13 cellular contexts compared by ENCODE assay signal in genomic region chr12:105083041-105083440, GRCh38.
A peak's percentile ranks its signal among the peaks of the same experiment; 100 is the strongest.
DNase-seq lines count a peak whose midpoint lies in the region; ATAC-seq and TF ChIP-seq lines count a peak whose summit lies in the region.
"Had no signal": no experiment of that assay in that cellular context is flagged by ENCODE, and none has a peak within 500 bp of the region (broad histone marks: within the 10 kb centered on the region; RNA-seq: fewer than 3 reads in every experiment).

No MANE protein-coding gene starts in this region.

- H3F3A ChIP-seq in MM.1S (ENCODE audit: insufficient read depth, low read length), result 0 out of 2 replicates have a peak, but pooled peaks cover 3% of the 10 kb centered on the region

- peak overlapping the region; percentile 32 for H3K4me3 Mint-ChIP-seq in nephron progenitor cell

- ATAC-seq in GM18870 (IDR thresholded peaks at IDR 0.05; ENCODE audit: unreplicated experiment) (no peak), HG03025 (IDR thresholded peaks at IDR 0.05; ENCODE audit: low FRiP score, unreplicated experiment) (no peak)

- H3K4me2 ChIP-seq in BLaER1, result peak overlapping the region; percentile 69; the same call in 1 of the 2 replicates
- H3K4me2 ChIP-seq in MM.1S (ENCODE audit: low read depth, low read length), result peak overlapping the region; percentile 97

- no peaks in the 10 kb centered on the region for H3K9me2 ChIP-seq in MM.1S (replicated peaks; ENCODE audit: insufficient read depth, low read length)

- peaks cover 19% of the 10 kb centered on the region for H3K27me3 ChIP-seq in BLaER1
- no peaks in the 10 kb centered on the region for H3K27me3 ChIP-seq in MM.1S (replicated peaks; ENCODE audit: insufficient read depth, low read length)

- no peak overlapping the region; the same call in 1 of the 2 replicates for H3K4me3 ChIP-seq in BLaER1
- peak overlapping the region; percentile 85 for H3K4me3 ChIP-seq in MM.1S (ENCODE audit: low read length)
- peak overlapping the region; percentile 72 to 87 for H3K4me3 ChIP-seq in cardiac fibroblast (replicated peaks in 1 of 2; ENCODE audit: low read depth in 2 of 2, low read length in 2 of 2)

- peaks cover 13% of the 10 kb centered on the region for H3K4me1 Mint-ChIP-seq in nephron progenitor cell

- H3K9me3 ChIP-seq in BLaER1 (peaks cover 25% of the 10 kb centered on the region), MM.1S (replicated peaks; ENCODE audit: insufficient read depth, low read length) (no peaks in the 10 kb centered on the region)

- H3K36me3 ChIP-seq in BLaER1 (no peaks in the 10 kb centered on the region), MM.1S (replicated peaks; ENCODE audit: insufficient read depth, low read length) (no peaks in the 10 kb centered on the region)

- H3K27me3 Mint-ChIP-seq in nephron progenitor cell (ENCODE audit: low read depth, poor library complexity), result peaks cover 10% of the 10 kb centered on the region

- peak overlapping the region; percentile 72 for H2AFZ ChIP-seq in MM.1S (ENCODE audit: low read length)

- no peak overlapping the region for H3K27ac Mint-ChIP-seq in nephron progenitor cell
- H3K27ac Mint-ChIP-seq: stimulated activated memory B cell treated with anti-CD40 and anti-IgM and Interleukin-4, amounts not matched to agents 10 μg/mL and 1 μg/mL and 100 μg/mL, for 72 hours had no signal

- no peaks in the 10 kb centered on the region for H4K20me1 ChIP-seq in BLaER1
- no peaks in the 10 kb centered on the region for H4K20me1 ChIP-seq in MM.1S (ENCODE audit: insufficient read depth, low read length)

- H3K9ac ChIP-seq in BLaER1, result no peak overlapping the region
- peak overlapping the region; percentile 94; the same call in 1 of the 2 replicates for H3K9ac ChIP-seq in MM.1S (ENCODE audit: low read length)

- H3K9me3 Mint-ChIP-seq in nephron progenitor cell, result peaks cover 15% of the 10 kb centered on the region
- H3K9me3 Mint-ChIP-seq: stimulated activated memory B cell treated with anti-CD40 and anti-IgM and Interleukin-4, amounts not matched to agents 10 μg/mL and 1 μg/mL and 100 μg/mL, for 72 hours had no signal

- DNase-seq in MM.1S (no peak), cardiac fibroblast (ENCODE audit: low read depth in 2 of 2) (peak; percentile 10 to 12), nephron progenitor cell (no peak), T-helper 2 cell (no peak), DMS153 treated with DMSO at 0.1 percent for 48 hours (lab: John Stamatoyannopoulos, UW; ENCODE audit: unreplicated experiment) (no peak)
- DNase-seq: effector CD8-positive, alpha-beta T cell; GDM1; NCI-H82; T1000 had no signal

- peaks cover 8% of the 10 kb centered on the region for H3K36me3 Mint-ChIP-seq in nephron progenitor cell (ENCODE audit: low read depth)
- H3K36me3 Mint-ChIP-seq: stimulated activated memory B cell treated with anti-CD40 and anti-IgM and Interleukin-4, amounts not matched to agents 10 μg/mL and 1 μg/mL and 100 μg/mL, for 72 hours had no signal

- peaks cover 21% of the 10 kb centered on the region for H3K79me2 ChIP-seq in MM.1S (ENCODE audit: low read length)

- TF ChIP-seq CTCF in MM.1S (IDR thresholded peaks at IDR 0.05; ENCODE audit: low read length) (no peak), cardiac fibroblast (IDR thresholded peaks at IDR 0.05; ENCODE audit: low read depth, low read length) (no peak), nephron progenitor cell (IDR thresholded peaks at IDR 0.05) (no peak)

- no peak overlapping the region for H3K27ac ChIP-seq in BLaER1
- peak overlapping the region; percentile 29; the same call in 1 of the 2 replicates for H3K27ac ChIP-seq in MM.1S (ENCODE audit: low read length)

- peaks cover 8% of the 10 kb centered on the region; the same call in 1 of the 2 replicates for H3K4me1 ChIP-seq in BLaER1
- H3K4me1 ChIP-seq in MM.1S (ENCODE audit: low read length), result peaks cover 7% of the 10 kb centered on the region

Comparison
In these comparisons a context has a peak if more than half of its experiments do, and no peak if none do; other contexts are left out.
1. DNase-seq: peak in cardiac fibroblast (2 of 2); none in MM.1S (single experiment), nephron progenitor cell (single experiment), T-helper 2 cell (0 of 5) and DMS153 treated with DMSO at 0.1 percent for 48 hours (single experiment).